In the genomic region with DNA sequence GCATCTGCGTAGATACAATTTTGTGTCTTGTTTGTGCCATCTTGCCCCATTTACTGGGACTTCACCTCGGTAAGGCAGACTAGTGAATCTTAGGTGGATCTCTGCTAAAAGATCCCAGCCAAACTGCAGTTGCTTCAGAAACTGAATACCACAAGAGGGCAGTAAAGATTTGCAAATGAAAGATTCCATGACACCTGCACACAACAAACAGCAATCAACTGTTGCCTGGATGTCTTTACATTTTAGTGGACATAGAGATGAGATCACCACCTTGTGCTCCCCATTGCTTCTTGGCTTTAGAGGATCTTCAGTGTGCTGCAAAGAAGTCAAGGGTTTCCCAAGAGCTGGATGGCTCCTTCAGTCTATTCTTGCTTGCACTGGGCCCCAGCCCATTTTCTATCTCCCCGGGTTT, we compare ENCODE assay signal across 8 cellular contexts.
A peak's percentile ranks its signal among the peaks of the same experiment; 100 is the strongest.
DNase-seq lines count a peak whose midpoint lies in the region; ATAC-seq and TF ChIP-seq lines count a peak whose summit lies in the region.

No MANE protein-coding gene starts in this region.

- in situ Hi-C loops in GM13976 (cut with MboI; ENCODE audit: low sequenced_read_pairs, unreplicated experiment) = loop anchor here (10.0 kb wide), 1 partner anchor 189 kb away; no protein-coding TSS in a partner anchor
- in situ Hi-C loops in SK-MEL-5 (cut with HindIII; ENCODE audit: low pct_unique_long_range_greater_than_20kb, low sequenced_read_pairs) = no loop called here

- ATAC-seq in HG02571 (IDR thresholded peaks at IDR 0.05; ENCODE audit: unreplicated experiment) (no peak), GM18873 (IDR thresholded peaks at IDR 0.05; ENCODE audit: low FRiP score, unreplicated experiment) (no peak)

- H3K9me3 Mint-ChIP-seq in endothelial cell (ENCODE audit: unreplicated experiment) = no peaks in the 10 kb centered on the region

- TF ChIP-seq CTCF in GM13976 (IDR thresholded peaks at IDR 0.05; ENCODE audit: borderline replicate concordance, control extremely low read depth, extremely low read depth, insufficient read depth, missing control alignments) (peak; percentile 63), endothelial cell (IDR thresholded peaks at IDR 0.05; ENCODE audit: unreplicated experiment) (peak; percentile 63)

- peaks cover 26% of the 10 kb centered on the region for H3K4me1 Mint-ChIP-seq in endothelial cell (ENCODE audit: unreplicated experiment)

- no peak overlapping the region for H3K4me3 Mint-ChIP-seq in endothelial cell (ENCODE audit: unreplicated experiment)

- peak; percentile 76 for DNase-seq in AG20443 (ENCODE audit: low spot score)
- DNase-seq in GM13976 (ENCODE audit: low spot score) = peak; percentile 72
- peak; percentile 65 for DNase-seq in NCI-H1092 (lab: John Stamatoyannopoulos, UW)
- DNase-seq in SK-MEL-5 (ENCODE audit: low read depth, low spot score) = peak; percentile 92
- DNase-seq in endothelial cell (ENCODE audit: low spot score) = peak; percentile 26
- peak; percentile 80 for DNase-seq in midbrain (lab: John Stamatoyannopoulos, UW)

- H3K36me3 Mint-ChIP-seq in endothelial cell (ENCODE audit: low read depth, unreplicated experiment) = no peaks in the 10 kb centered on the region

- peak overlapping the region; percentile 44 for H3K27ac Mint-ChIP-seq in endothelial cell (ENCODE audit: unreplicated experiment)

- H3K27me3 Mint-ChIP-seq in endothelial cell (ENCODE audit: unreplicated experiment) = no peaks in the 10 kb centered on the region

Comparison
In these comparisons a context has a peak if more than half of its experiments do, and no peak if none do; other contexts are left out.
1. DNase-seq: peak in every context shown above with its lines; median percentile 92 in SK-MEL-5; 80 in midbrain; 76 in AG20443; 72 in GM13976; 65 in NCI-H1092; 26 in endothelial cell.